In genomic region chr2:189685540-189686229, GRCh38 we compare ENCODE assay signal across 1 cellular context.
TF ChIP-seq lines count a peak whose summit lies in the region.

No MANE protein-coding gene starts in this region.

TF ChIP-seq in HepG2, 621 proteins besides CTCF, POLR2A, EP300 and RAD21 (continued from another document):
- TF ChIP-seq PRDM15 (CRISPR knock-in tag; IDR thresholded peaks at IDR 0.05) (no peak), NFYC (CRISPR knock-in tag; IDR thresholded peaks at IDR 0.05) (no peak)
